Comparison of ENCODE assay signal across 13 cellular contexts in genomic region chr15:79967331-79968182, GRCh38. TPM values are rescaled to one million over a fixed set of nuclear protein-coding genes. Genes with fewer than 3 reads are reported as not detected.
A peak's percentile ranks its signal among the peaks of the same experiment; 100 is the strongest.
DNase-seq lines count a peak whose midpoint lies in the region; ATAC-seq and TF ChIP-seq lines count a peak whose summit lies in the region.
"Had no signal": no experiment of that assay in that cellular context is flagged by ENCODE, and none has a peak within 500 bp of the region (broad histone marks: within the 10 kb centered on the region; RNA-seq: fewer than 3 reads in every experiment).

No MANE protein-coding gene starts in this region.

- H3K4me1 ChIP-seq in duodenal mucosa (ENCODE audit: control insufficient read depth in 1 of 2, insufficient read depth in 2 of 2, low read length in 2 of 2) (no peaks in the 10 kb centered on the region), breast epithelium (no peaks in the 10 kb centered on the region)

- peak overlapping the region; percentile 98 for H3K27ac Mint-ChIP-seq in activated CD4-positive, alpha-beta T cell treated with anti-CD3 and anti-CD28 coated beads for 36 hours

- H3K27me3 ChIP-seq in duodenal mucosa (ENCODE audit: control insufficient read depth in 1 of 2, insufficient read depth in 2 of 2, low read length in 2 of 2) (no peaks in the 10 kb centered on the region), breast epithelium (no peaks in the 10 kb centered on the region)
- H3K27me3 ChIP-seq: tibial nerve had no signal

- H3K9me3 Mint-ChIP-seq in activated CD4-positive, alpha-beta T cell treated with anti-CD3 and anti-CD28 coated beads for 36 hours (ENCODE audit: low read depth) = no peaks in the 10 kb centered on the region

- no peak for TF ChIP-seq CTCF in breast epithelium (IDR thresholded peaks at IDR 0.05)

- no peaks in the 10 kb centered on the region for H3K36me3 ChIP-seq in duodenal mucosa (ENCODE audit: control insufficient read depth in 1 of 2, insufficient read depth in 2 of 2, low read length in 2 of 2)
- H3K36me3 ChIP-seq in breast epithelium = no peaks in the 10 kb centered on the region
- H3K36me3 ChIP-seq: tibial nerve had no signal

- no peak for TF ChIP-seq POLR2A in breast epithelium (IDR thresholded peaks at IDR 0.05)

- peak overlapping the region; percentile 10 for H3K27ac ChIP-seq in duodenal mucosa (ENCODE audit: low read depth, low read length)
- no peak overlapping the region for H3K27ac ChIP-seq in breast epithelium

- POLR2A ChIA-PET in activated CD4-positive, alpha-beta T cell treated with anti-CD3 and anti-CD28 coated beads for 36 hours (lab: Charles Lee) = interaction anchor here (0.5 to 5.0 kb wide), 11 partner anchors 11 to 206 kb away, joined by 3 to 48 read pairs (median 4); partner anchors contain the start of gene MTHFS

- peak; percentile 65 for DNase-seq in activated CD4-positive, alpha-beta T cell treated with anti-CD3 and anti-CD28 coated beads for 36 hours
- DNase-seq in activated CD4-positive, alpha-beta T cell treated with anti-CD3 and anti-CD28 coated beads for 1 hour = no peak
- DNase-seq in activated CD4-positive, alpha-beta T cell treated with anti-CD3 and anti-CD28 coated beads, Interleukin-2, amount 50 U/mL, for 1 hour = peak; percentile 8
- no peak for DNase-seq in stimulated activated naive CD8-positive, alpha-beta T cell treated with anti-CD3 and anti-CD28 coated beads, Interleukin-15, Interleukin-2, amounts not matched to agents 100 U/mL and 50 U/mL, for 24 hours
- DNase-seq in breast epithelium (ENCODE audit: low spot score in 2 of 2) (no peak), GM03348 (ENCODE audit: low spot score) (no peak), AML-193 (lab: John Stamatoyannopoulos, UW) (no peak)
- DNase-seq: 8988T, DMS79, islet precursor cell, SIG-M5 had no signal

- no peaks in the 10 kb centered on the region for H3K27me3 Mint-ChIP-seq in activated CD4-positive, alpha-beta T cell treated with anti-CD3 and anti-CD28 coated beads for 36 hours

- no peak overlapping the region for H3K4me3 ChIP-seq in duodenal mucosa (ENCODE audit: low read depth in 1 of 2, low read length in 2 of 2)
- H3K4me3 ChIP-seq in breast epithelium = no peak overlapping the region
- H3K4me3 ChIP-seq: tibial nerve had no signal

- peak overlapping the region; percentile 92 for H3K4me3 Mint-ChIP-seq in activated CD4-positive, alpha-beta T cell treated with anti-CD3 and anti-CD28 coated beads for 36 hours

- H3K9me3 ChIP-seq in duodenal mucosa (ENCODE audit: control insufficient read depth in 1 of 2, low read length in 2 of 2) = no peaks in the 10 kb centered on the region
- H3K9me3 ChIP-seq in breast epithelium = no peaks in the 10 kb centered on the region
- H3K9me3 ChIP-seq: tibial nerve had no signal

- no peak overlapping the region for H3K9ac ChIP-seq in duodenal mucosa (ENCODE audit: low read depth in 1 of 2, low read length in 2 of 2)

- CTCF ChIA-PET in activated CD4-positive, alpha-beta T cell treated with anti-CD3 and anti-CD28 coated beads for 36 hours (lab: Charles Lee) = interaction anchor here (0.6 to 2.5 kb wide), 7 partner anchors 9 to 114 kb away, joined by 3 to 11 read pairs (median 4); no protein-coding TSS in a partner anchor

- H3K36me3 Mint-ChIP-seq in activated CD4-positive, alpha-beta T cell treated with anti-CD3 and anti-CD28 coated beads for 36 hours (ENCODE audit: low read depth) = peaks cover 56% of the 10 kb centered on the region

- intact Hi-C loops in activated CD4-positive, alpha-beta T cell treated with anti-CD3 and anti-CD28 coated beads for 36 hours (cut with DNase I, micrococcal nuclease) = loop anchor here (1.0 to 10.0 kb wide), 11 partner anchors 9 to 1325 kb away; partner anchors contain the start of genes MORF4L1 (in 1 of the 2), MTHFS (in 1 of the 2), TLNRD1 (in 1 of the 2) and TMED3 (in 1 of the 2)
- intact Hi-C loops in breast epithelium (cut with DNase I; ENCODE audit: low total_unique reads) = no loop called here

- ATAC-seq in activated CD4-positive, alpha-beta T cell treated with anti-CD3 and anti-CD28 coated beads for 36 hours = peak; percentile 54
- peak; percentile 55 for ATAC-seq in stimulated activated naive CD8-positive, alpha-beta T cell treated with anti-CD3 and anti-CD28 coated beads, Interleukin-15, Interleukin-2, amounts not matched to agents 100 U/mL and 50 U/mL, for 24 hours

- peaks cover 55% of the 10 kb centered on the region for H3K4me1 Mint-ChIP-seq in activated CD4-positive, alpha-beta T cell treated with anti-CD3 and anti-CD28 coated beads for 36 hours

RNA-seq across cellular contexts. Expression of gene BCL2A1, which starts 3.4 kb away (rescaled TPM):
- total RNA-seq in activated CD4-positive, alpha-beta T cell treated with anti-CD3 and anti-CD28 coated beads for 36 hours = 100 to 1,000 TPM in 1 of 2 experiments, 10 to 100 TPM in 1; 82.2 to 103 TPM
- total RNA-seq in breast epithelium = 10 to 100 TPM in 1 of 3 donors, 1 to 10 TPM in 2; 1.4 to 12.6 (median 1.6) TPM

Comparison
In these comparisons a context has a peak if more than half of its experiments do, and no peak if none do; other contexts are left out.
1. DNase-seq: peak in activated CD4-positive, alpha-beta T cell treated with anti-CD3 and anti-CD28 coated beads for 36 hours (single experiment) and activated CD4-positive, alpha-beta T cell treated with anti-CD3 and anti-CD28 coated beads, Interleukin-2, amount 50 U/mL, for 1 hour (single experiment); none in activated CD4-positive, alpha-beta T cell treated with anti-CD3 and anti-CD28 coated beads for 1 hour (single experiment), stimulated activated naive CD8-positive, alpha-beta T cell treated with anti-CD3 and anti-CD28 coated beads, Interleukin-15, Interleukin-2, amounts not matched to agents 100 U/mL and 50 U/mL, for 24 hours (single experiment), breast epithelium (0 of 2), GM03348 (single experiment) and AML-193 (0 of 2).
2. RNA of gene BCL2A1, which starts 3.4 kb away (total RNA-seq): 82.2 to 103 TPM in activated CD4-positive, alpha-beta T cell treated with anti-CD3 and anti-CD28 coated beads for 36 hours; 1.4 to 12.6 TPM in breast epithelium; every median in the first group is over 4 times any median in the second.